24 cellular contexts compared by ENCODE assay signal in genomic region chr11:77791301-77791700, GRCh38.
"Had no signal": no experiment of that assay in that cellular context is flagged by ENCODE, and none has a peak within 500 bp of the region (broad histone marks: within the 10 kb centered on the region; RNA-seq: fewer than 3 reads in every experiment).

No MANE protein-coding gene starts in this region.

- H3K27me3 Mint-ChIP-seq: dendritic cell treated with granulocyte-macrophage colony-stimulating factor and Interleukin-4, amounts not matched to agents 40 ng/mL and 50 ng/mL, for 4 days; effector memory CD8-positive, alpha-beta T cell; naive B cell had no signal

- H3K27ac ChIP-seq: colonic mucosa, epithelial cell of prostate, esophagus squamous epithelium, gastrocnemius medialis, heart right ventricle, left lung, lower lobe of right lung had no signal

- H3K4me1 ChIP-seq: colonic mucosa, lower lobe of right lung had no signal

- H3K4me3 Mint-ChIP-seq: dendritic cell treated with granulocyte-macrophage colony-stimulating factor and Interleukin-4, amounts not matched to agents 40 ng/mL and 50 ng/mL, for 4 days; endodermal cell; mesothelial cell of epicardium had no signal

- ATAC-seq: effector memory CD8-positive, alpha-beta T cell; esophagus mucosa; gastrocnemius medialis; heart right ventricle; left cardiac atrium; left lung; left ventricle myocardium superior; lower lobe of right lung; mucosa of descending colon had no signal

- H3K27ac Mint-ChIP-seq: dendritic cell treated with granulocyte-macrophage colony-stimulating factor and Interleukin-4, amounts not matched to agents 40 ng/mL and 50 ng/mL, for 4 days; endodermal cell; mesothelial cell of epicardium had no signal

- H3K27me3 ChIP-seq: colonic mucosa, esophagus squamous epithelium, gastrocnemius medialis, heart right ventricle, left lung had no signal

- H3K4me3 ChIP-seq: colonic mucosa, esophagus squamous epithelium, gastrocnemius medialis, heart right ventricle, left lung, lower lobe of right lung, mucosa of descending colon had no signal

- DNase-seq: colonic mucosa; cortex of kidney; effector CD8-positive, alpha-beta T cell; effector memory CD8-positive, alpha-beta T cell; endodermal cell; esophagus squamous epithelium; foreskin fibroblast; foreskin melanocyte; gastrocnemius medialis; glutamatergic neuron; head of caudate nucleus; heart right ventricle; hippocampal formation; left cardiac atrium; left lung; left ventricle myocardium superior; lower lobe of right lung; mesenchymal stem cell; mucosa of descending colon; naive B cell had no signal

- H3K36me3 ChIP-seq: colonic mucosa, gastrocnemius medialis, left lung, lower lobe of right lung had no signal

- H3K9me3 ChIP-seq: colonic mucosa, esophagus squamous epithelium, gastrocnemius medialis, lower lobe of right lung had no signal
